In the genomic region with DNA sequence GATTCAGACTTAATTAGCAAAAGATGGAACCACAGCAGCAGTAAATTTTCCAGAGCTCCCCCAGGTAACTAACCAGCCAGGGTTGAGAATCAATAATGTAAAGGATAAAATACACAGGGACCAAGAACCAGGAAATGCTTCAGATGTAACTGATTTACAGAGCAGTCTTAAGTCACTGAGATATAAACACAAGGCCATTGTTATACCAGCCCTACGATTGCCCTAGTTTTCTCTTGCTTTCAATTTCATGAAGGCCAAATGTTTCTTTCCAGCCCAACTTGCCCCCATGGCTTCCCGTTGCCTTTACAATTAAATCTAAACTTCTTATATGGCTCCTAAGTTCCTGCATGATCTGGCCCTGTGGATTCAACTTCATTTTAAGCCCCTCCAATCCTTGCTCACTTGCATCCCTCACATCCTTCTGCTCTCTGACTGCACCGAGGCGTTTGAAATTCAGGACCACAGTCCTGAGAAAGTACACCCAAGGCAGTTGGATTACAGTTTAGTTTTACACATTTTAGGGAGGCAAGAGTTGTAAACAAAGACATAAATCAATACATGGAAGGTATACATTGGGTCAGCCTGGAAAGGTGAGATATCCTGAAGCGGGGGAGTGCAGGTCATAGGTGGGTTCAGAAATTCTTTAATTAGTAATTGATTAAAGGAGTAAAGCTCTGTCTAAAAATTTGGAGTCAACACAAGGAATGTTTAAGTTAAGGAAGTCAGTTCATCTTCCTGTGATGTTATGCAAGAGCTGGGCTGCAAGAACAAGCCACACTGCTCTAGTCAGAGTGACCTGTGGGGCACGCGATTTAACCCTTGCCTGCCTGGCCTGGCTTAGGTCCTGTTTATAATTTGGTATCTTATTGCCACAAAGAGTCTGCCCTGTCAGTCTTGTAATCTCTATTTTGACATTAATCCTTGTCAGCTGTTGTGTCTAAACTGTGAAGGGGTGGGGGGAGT, we compare ENCODE assay signal across 1 cellular context.
TF ChIP-seq lines count a peak whose summit lies in the region.

No MANE protein-coding gene starts in this region.

TF ChIP-seq in GM23338, 12 proteins besides CTCF, POLR2A, EP300 and RAD21 (continued from another document):
- TF ChIP-seq ZNF462 (CRISPR knock-in tag; IDR thresholded peaks at IDR 0.05) (no peak), NANOG (IDR thresholded peaks at IDR 0.05; ENCODE audit: borderline replicate concordance) (no peak), EZH2phosphoT487 (IDR thresholded peaks at IDR 0.05; ENCODE audit: unreplicated experiment) (no peak), ZNF114 (CRISPR knock-in tag; IDR thresholded peaks at IDR 0.05) (no peak), EZH2 (IDR thresholded peaks at IDR 0.05; ENCODE audit: low read depth, unreplicated experiment) (no peak), STAT1 (IDR thresholded peaks at IDR 0.05; ENCODE audit: unreplicated experiment) (no peak), CREB1 (CRISPR knock-in tag; IDR thresholded peaks at IDR 0.05; ENCODE audit: low read depth) (no peak), ZNF331 (CRISPR knock-in tag; IDR thresholded peaks at IDR 0.05; ENCODE audit: low read depth) (no peak)
